Comparison of ENCODE assay signal across 8 cellular contexts in the genomic region with DNA sequence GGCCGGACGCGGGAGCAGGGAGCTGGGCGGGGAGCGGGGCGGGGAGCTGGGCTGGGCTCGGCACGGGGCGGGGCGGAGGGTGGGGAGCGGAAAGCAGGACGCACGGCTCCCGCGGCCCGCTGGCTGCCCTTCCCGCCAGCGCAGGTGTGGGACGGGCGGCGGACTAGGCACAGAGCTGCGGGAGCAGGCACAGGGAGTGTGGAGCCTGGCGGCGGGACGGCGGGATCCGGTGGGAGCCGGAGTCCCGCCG. TPM values are rescaled to one million over a fixed set of nuclear protein-coding genes. Genes with fewer than 3 reads are reported as not detected.
A peak's percentile ranks its signal among the peaks of the same experiment; 100 is the strongest.
DNase-seq lines count a peak whose midpoint lies in the region; ATAC-seq and TF ChIP-seq lines count a peak whose summit lies in the region.

Gene IMPA2 (plus strand): TSS at position 125 of the 250 bp plus-strand sequence. CDS start 163 bp downstream, outside the sequence.

- peak; percentile 7 for ATAC-seq in GM18499 (IDR thresholded peaks at IDR 0.05; ENCODE audit: insufficient read depth, unreplicated experiment)
- peak; percentile 41 for ATAC-seq in HG02970 (IDR thresholded peaks at IDR 0.05; ENCODE audit: low FRiP score, unreplicated experiment)

- H3K36me3 ChIP-seq in iPS-18a (ENCODE audit: control insufficient read depth, low read depth, low read length) (no peaks in the 10 kb centered on the region), stomach (no peaks in the 10 kb centered on the region)

- no peaks in the 10 kb centered on the region for H3K9me3 Mint-ChIP-seq in activated T-helper 2 cell treated with anti-CD3 and anti-CD28 coated beads, Interferon-gamma antibody, Interleukin-2, Interleukin-4, amounts not matched to agents 10 μg/mL and 5 μg/mL and 100 μg/mL, durations not matched to agents 14 hours and 24 hours and 36 hours

- H3K27ac ChIP-seq in iPS-18a (ENCODE audit: low read length) (peak within 1 kb of the TSS; percentile 64), stomach (peak within 1 kb of the TSS; percentile 91 to 99 (median 96))

- H3K27ac Mint-ChIP-seq in activated T-helper 2 cell treated with anti-CD3 and anti-CD28 coated beads, Interferon-gamma antibody, Interleukin-2, Interleukin-4, amounts not matched to agents 10 μg/mL and 5 μg/mL and 100 μg/mL, durations not matched to agents 14 hours and 24 hours and 36 hours: peak within 1 kb of the TSS; percentile 80

- H3K27me3 ChIP-seq in iPS-18a (ENCODE audit: control insufficient read depth, insufficient read depth, low read length) (no peaks in the 10 kb centered on the region), stomach (no peaks in the 10 kb centered on the region)

- no peaks in the 10 kb centered on the region for H3K36me3 Mint-ChIP-seq in activated T-helper 2 cell treated with anti-CD3 and anti-CD28 coated beads, Interferon-gamma antibody, Interleukin-2, Interleukin-4, amounts not matched to agents 10 μg/mL and 5 μg/mL and 100 μg/mL, durations not matched to agents 14 hours and 24 hours and 36 hours (ENCODE audit: low read depth)

- H3K27me3 Mint-ChIP-seq in activated T-helper 2 cell treated with anti-CD3 and anti-CD28 coated beads, Interferon-gamma antibody, Interleukin-2, Interleukin-4, amounts not matched to agents 10 μg/mL and 5 μg/mL and 100 μg/mL, durations not matched to agents 14 hours and 24 hours and 36 hours (ENCODE audit: low read depth): peaks cover 9% of the 10 kb centered on the region

- H3K4me3 ChIP-seq in iPS-18a (ENCODE audit: low read length) (peak within 1 kb of the TSS; percentile 97), stomach (peak within 1 kb of the TSS; percentile 77 to 91 (median 84))

- peaks cover 16% of the 10 kb centered on the region for H3K4me1 Mint-ChIP-seq in activated T-helper 2 cell treated with anti-CD3 and anti-CD28 coated beads, Interferon-gamma antibody, Interleukin-2, Interleukin-4, amounts not matched to agents 10 μg/mL and 5 μg/mL and 100 μg/mL, durations not matched to agents 14 hours and 24 hours and 36 hours (ENCODE audit: low read depth)

- peak within 1 kb of the TSS; percentile 83 for H3K9ac ChIP-seq in iPS-18a (ENCODE audit: low read length)

- H3K4me3 Mint-ChIP-seq in activated T-helper 2 cell treated with anti-CD3 and anti-CD28 coated beads, Interferon-gamma antibody, Interleukin-2, Interleukin-4, amounts not matched to agents 10 μg/mL and 5 μg/mL and 100 μg/mL, durations not matched to agents 14 hours and 24 hours and 36 hours (ENCODE audit: low read depth): peak within 1 kb of the TSS; percentile 86

- H3K4me1 ChIP-seq in iPS-18a (ENCODE audit: control insufficient read depth, low read depth, low read length) (peaks cover 31% of the 10 kb centered on the region), stomach (peaks cover 12 to 47% (median 43%) of the 10 kb centered on the region in 4 donors)

- TF ChIP-seq POLR2A in stomach (IDR thresholded peaks at IDR 0.05): peak in 1 of 4 donors; percentile 64

- no peak for TF ChIP-seq CTCF in stomach (IDR thresholded peaks at IDR 0.05)

- no peaks in the 10 kb centered on the region for H3K9me3 ChIP-seq in iPS-18a (ENCODE audit: control insufficient read depth, low read depth, low read length)
- no peaks in the 10 kb centered on the region for H3K9me3 ChIP-seq in stomach

- no peak for TF ChIP-seq EP300 in stomach (IDR thresholded peaks at IDR 0.05)

- DNase-seq in activated T-helper 2 cell treated with anti-CD3 and anti-CD28 coated beads, Interferon-gamma antibody, Interleukin-2, Interleukin-4, amounts not matched to agents 10 μg/mL and 5 μg/mL and 100 μg/mL, durations not matched to agents 14 hours and 24 hours and 36 hours (ENCODE audit: low spot score): no peak
- DNase-seq in stomach (no peak), NCI-H526 treated with DMSO at 0.1 percent for 48 hours (lab: John Stamatoyannopoulos, UW) (no peak), dedifferentiated amniotic fluid mesenchymal stem cell (ENCODE audit: extremely low spot score) (no peak), DMS53 treated with DMSO at 0.1 percent for 48 hours (lab: John Stamatoyannopoulos, UW; ENCODE audit: unreplicated experiment) (no peak)

- WGBS in stomach, 5 donors: 0 to 1% (median 0%) methylated on average over 22 to 30 of the region's 30 CpGs; no CpG with 5 or more reads in 1 of the 5 donors

- intact Hi-C loops in activated T-helper 2 cell treated with anti-CD3 and anti-CD28 coated beads, Interferon-gamma antibody, Interleukin-2, Interleukin-4, amounts not matched to agents 10 μg/mL and 5 μg/mL and 100 μg/mL, durations not matched to agents 14 hours and 24 hours and 36 hours (cut with micrococcal nuclease): loop anchor here (1.0 to 5.0 kb wide), 6 partner anchors 34 to 426 kb away; partner anchors contain the start of genes AFG3L2, CHMP1B and PRELID3A
- intact Hi-C loops in stomach (cut with DNase I; ENCODE audit: low total_unique reads): no loop called here

RNA-seq across cellular contexts. Expression of gene IMPA2, which starts in this region (rescaled TPM):
- total RNA-seq in activated T-helper 2 cell treated with anti-CD3 and anti-CD28 coated beads, Interferon-gamma antibody, Interleukin-2, Interleukin-4, amounts not matched to agents 10 μg/mL and 5 μg/mL and 100 μg/mL, durations not matched to agents 14 hours and 24 hours and 36 hours: 17.4 and 22.2 TPM in 2 replicates
- total RNA-seq in stomach: 100 to 1,000 TPM in 3 of 5 donors, 10 to 100 TPM in 2; 75.2 to 263 (median 138) TPM
- 10 to 100 TPM; 61.0 to 79.9 (median 64.5) TPM for polyA plus RNA-seq in stomach
